In genomic region chr19:35093430-35093829, GRCh38 we compare ENCODE assay signal across 1 cellular context.
A peak's percentile ranks its signal among the peaks of the same experiment; 100 is the strongest.
TF ChIP-seq lines count a peak whose summit lies in the region.

No MANE protein-coding gene starts in this region.

TF ChIP-seq in SK-N-SH, 30 proteins besides CTCF, POLR2A, EP300 and RAD21 (continued from another document):
- TF ChIP-seq PBX3 (IDR thresholded peaks at IDR 0.05) (no peak), GATA2 (CRISPR knock-in tag; IDR thresholded peaks at IDR 0.05) (peak; percentile 38), NFIC (IDR thresholded peaks at IDR 0.05; ENCODE audit: borderline replicate concordance) (no peak), REST (IDR thresholded peaks at IDR 0.05; ENCODE audit: low read depth, low read length) (no peak), RCOR1 (IDR thresholded peaks at IDR 0.05; ENCODE audit: low read length) (peak; percentile 79)
